Comparison of ENCODE assay signal across 24 cellular contexts in the genomic region with DNA sequence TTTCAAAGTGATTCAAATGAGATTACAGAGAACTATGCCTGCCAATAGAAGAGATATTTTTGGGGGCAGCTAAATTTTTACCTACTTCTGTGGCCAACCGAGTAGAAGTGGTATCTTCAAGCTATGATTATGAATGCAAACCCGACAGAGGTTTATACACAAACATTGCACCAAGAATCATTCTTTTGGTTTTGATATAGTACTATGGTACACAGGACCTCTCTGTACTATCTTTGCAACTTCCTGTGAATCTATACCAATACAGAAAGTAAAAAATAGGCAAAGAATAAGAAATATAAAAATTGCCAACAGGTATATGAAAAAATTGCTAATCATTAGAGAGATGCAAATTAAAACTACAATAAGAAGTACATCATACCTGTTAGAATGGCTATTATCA.
"Had no signal": no experiment of that assay in that cellular context is flagged by ENCODE, and none has a peak within 500 bp of the region (broad histone marks: within the 10 kb centered on the region; RNA-seq: fewer than 3 reads in every experiment).

No MANE protein-coding gene starts in this region.

- DNase-seq: stimulated activated CD4-positive, alpha-beta T cell treated with anti-CD3 and anti-CD28 coated beads, Interleukin-2, amount 100 ng/mL, for 48 hours; stimulated activated CD4-positive, alpha-beta T cell treated with anti-CD3 and anti-CD28 coated beads, Interleukin-4, amount 100 ng/mL, for 1 hour; stimulated activated CD4-positive, alpha-beta T cell treated with anti-CD3 and anti-CD28 coated beads, Interleukin-4, amount 100 ng/mL, for 24 hours; stimulated activated CD4-positive, alpha-beta T cell treated with anti-CD3 and anti-CD28 coated beads, Interleukin-4, amount 100 ng/mL, for 4 hours; stimulated activated CD8-positive, alpha-beta memory T cell treated with anti-CD3 and anti-CD28 coated beads, Interleukin-4, amount 100 ng/mL, for 48 hours; stimulated activated naive B cell treated with anti-CD40 and anti-IgM and Interleukin-4, amounts not matched to agents 10 μg/mL and 1 μg/mL and 100 μg/mL, for 72 hours; stimulated activated naive CD4-positive, alpha-beta T cell; stimulated activated naive CD4-positive, alpha-beta T cell treated with Interleukin-2 at 50 U/mL for 16 hours; stimulated activated naive CD8-positive, alpha-beta T cell treated with anti-CD3 and anti-CD28 coated beads, Interleukin-15, amount 100 ng/mL, for 72 hours; stimulated activated naive CD8-positive, alpha-beta T cell treated with anti-CD3 and anti-CD28 coated beads, Interleukin-15, Interleukin-2, amounts not matched to agents 100 U/mL and 50 U/mL, for 24 hours; stomach; substantia nigra; testis; thyroid gland; tibial artery; transverse colon; trophoblast cell; upper lobe of left lung; upper lobe of right lung; uterus had no signal

- ATAC-seq: stimulated activated memory B cell treated with anti-CD40 and anti-IgM and Interleukin-4, amounts not matched to agents 10 μg/mL and 1 μg/mL and 100 μg/mL, for 72 hours; stimulated activated naive B cell treated with anti-CD40 and anti-IgM and Interleukin-4, amounts not matched to agents 10 μg/mL and 1 μg/mL and 100 μg/mL, for 72 hours; stimulated activated naive CD8-positive, alpha-beta T cell treated with anti-CD3 and anti-CD28 coated beads, Interleukin-15, amount 100 ng/mL, for 72 hours; stimulated activated naive CD8-positive, alpha-beta T cell treated with anti-CD3 and anti-CD28 coated beads, Interleukin-15, Interleukin-2, amounts not matched to agents 100 U/mL and 50 U/mL, for 24 hours; upper lobe of right lung had no signal

- H3K4me3 Mint-ChIP-seq: stimulated activated effector memory CD8-positive, alpha-beta T cell treated with anti-CD3 and anti-CD28 coated beads, Interleukin-12 subunit alpha, Interleukin-12 subunit beta, amount 100 ng/mL, for 72 hours; stimulated activated memory B cell treated with anti-CD40 and anti-IgM and Interleukin-4, amounts not matched to agents 10 μg/mL and 1 μg/mL and 100 μg/mL, for 72 hours; stimulated activated naive B cell treated with anti-CD40 and anti-IgM and Interleukin-4, amounts not matched to agents 10 μg/mL and 1 μg/mL and 100 μg/mL, for 72 hours; stimulated activated naive CD8-positive, alpha-beta T cell treated with anti-CD3 and anti-CD28 coated beads, Interleukin-15, amount 100 ng/mL, for 72 hours; stimulated activated naive CD8-positive, alpha-beta T cell treated with anti-CD3 and anti-CD28 coated beads, Interleukin-15, Interleukin-2, amounts not matched to agents 100 ng/mL and 50 ng/mL, for 24 hours; type B pancreatic cell had no signal

- H3K4me1 Mint-ChIP-seq: stimulated activated memory B cell treated with anti-CD40 and anti-IgM and Interleukin-4, amounts not matched to agents 10 μg/mL and 1 μg/mL and 100 μg/mL, for 72 hours; stimulated activated naive B cell treated with anti-CD40 and anti-IgM and Interleukin-4, amounts not matched to agents 10 μg/mL and 1 μg/mL and 100 μg/mL, for 72 hours; stimulated activated naive CD8-positive, alpha-beta T cell treated with anti-CD3 and anti-CD28 coated beads, Interleukin-15, amount 100 ng/mL, for 72 hours had no signal

- H3K27ac Mint-ChIP-seq: stimulated activated effector memory CD8-positive, alpha-beta T cell treated with anti-CD3 and anti-CD28 coated beads, Interleukin-12 subunit alpha, Interleukin-12 subunit beta, amount 100 ng/mL, for 72 hours; stimulated activated memory B cell treated with anti-CD40 and anti-IgM and Interleukin-4, amounts not matched to agents 10 μg/mL and 1 μg/mL and 100 μg/mL, for 72 hours; stimulated activated naive B cell treated with anti-CD40 and anti-IgM and Interleukin-4, amounts not matched to agents 10 μg/mL and 1 μg/mL and 100 μg/mL, for 72 hours; stimulated activated naive CD8-positive, alpha-beta T cell treated with anti-CD3 and anti-CD28 coated beads, Interleukin-15, amount 100 ng/mL, for 72 hours; stimulated activated naive CD8-positive, alpha-beta T cell treated with anti-CD3 and anti-CD28 coated beads, Interleukin-15, Interleukin-2, amounts not matched to agents 100 ng/mL and 50 ng/mL, for 24 hours; type B pancreatic cell had no signal

- H3K36me3 Mint-ChIP-seq: stimulated activated effector memory CD8-positive, alpha-beta T cell treated with anti-CD3 and anti-CD28 coated beads, Interleukin-12 subunit alpha, Interleukin-12 subunit beta, amount 100 ng/mL, for 72 hours; stimulated activated memory B cell treated with anti-CD40 and anti-IgM and Interleukin-4, amounts not matched to agents 10 μg/mL and 1 μg/mL and 100 μg/mL, for 72 hours; stimulated activated naive B cell treated with anti-CD40 and anti-IgM and Interleukin-4, amounts not matched to agents 10 μg/mL and 1 μg/mL and 100 μg/mL, for 72 hours; type B pancreatic cell had no signal

- H3K9me3 Mint-ChIP-seq: stimulated activated effector memory CD8-positive, alpha-beta T cell treated with anti-CD3 and anti-CD28 coated beads, Interleukin-12 subunit alpha, Interleukin-12 subunit beta, amount 100 ng/mL, for 72 hours; stimulated activated memory B cell treated with anti-CD40 and anti-IgM and Interleukin-4, amounts not matched to agents 10 μg/mL and 1 μg/mL and 100 μg/mL, for 72 hours; stimulated activated naive B cell treated with anti-CD40 and anti-IgM and Interleukin-4, amounts not matched to agents 10 μg/mL and 1 μg/mL and 100 μg/mL, for 72 hours; stimulated activated naive CD8-positive, alpha-beta T cell treated with anti-CD3 and anti-CD28 coated beads, Interleukin-15, amount 100 ng/mL, for 72 hours; stimulated activated naive CD8-positive, alpha-beta T cell treated with anti-CD3 and anti-CD28 coated beads, Interleukin-15, Interleukin-2, amounts not matched to agents 100 ng/mL and 50 ng/mL, for 24 hours had no signal

- H3K27me3 Mint-ChIP-seq: type B pancreatic cell had no signal
